ENCODE assay signal across 1 cellular context in genomic region chr5:157464518-157465171, GRCh38.
TF ChIP-seq lines count a peak whose summit lies in the region.

No MANE protein-coding gene starts in this region.

TF ChIP-seq in SK-N-SH, 30 proteins besides CTCF, POLR2A, EP300 and RAD21 (continued from another document):
- TF ChIP-seq, protein P1, sequence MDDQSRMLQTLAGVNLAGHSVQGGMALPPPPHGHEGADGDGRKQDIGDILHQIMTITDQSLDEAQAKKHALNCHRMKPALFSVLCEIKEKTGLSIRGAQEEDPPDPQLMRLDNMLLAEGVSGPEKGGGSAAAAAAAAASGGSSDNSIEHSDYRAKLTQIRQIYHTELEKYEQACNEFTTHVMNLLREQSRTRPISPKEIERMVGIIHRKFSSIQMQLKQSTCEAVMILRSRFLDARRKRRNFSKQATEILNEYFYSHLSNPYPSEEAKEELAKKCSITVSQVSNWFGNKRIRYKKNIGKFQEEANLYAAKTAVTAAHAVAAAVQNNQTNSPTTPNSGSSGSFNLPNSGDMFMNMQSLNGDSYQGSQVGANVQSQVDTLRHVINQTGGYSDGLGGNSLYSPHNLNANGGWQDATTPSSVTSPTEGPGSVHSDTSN (IDR thresholded peaks at IDR 0.05), result peak; percentile 45
- TF ChIP-seq SMC3 (IDR thresholded peaks at IDR 0.05; ENCODE audit: low read depth, low read length) (no peak), SIN3A (IDR thresholded peaks at IDR 0.05; ENCODE audit: borderline replicate concordance, low read depth, low read length) (no peak), RFX5 (IDR thresholded peaks at IDR 0.05; ENCODE audit: low read length) (no peak), TAF1 (IDR thresholded peaks at IDR 0.05; ENCODE audit: borderline replicate concordance, low read depth, low read length) (no peak), TCF12 (IDR thresholded peaks at IDR 0.05) (peak; percentile 59), RXRA (IDR thresholded peaks at IDR 0.05; ENCODE audit: borderline replicate concordance, low read depth) (no peak), MEF2A (IDR thresholded peaks at IDR 0.05; ENCODE audit: borderline replicate concordance, low read depth) (no peak), FOXM1 (IDR thresholded peaks at IDR 0.05; ENCODE audit: low read depth) (no peak), JUND (IDR thresholded peaks at IDR 0.05) (peak; percentile 90), FOXJ3 (CRISPR knock-in tag; IDR thresholded peaks at IDR 0.05) (no peak), REST (IDR thresholded peaks at IDR 0.05; ENCODE audit: low read depth, low read length) (no peak), NFIC (IDR thresholded peaks at IDR 0.05; ENCODE audit: borderline replicate concordance) (no peak; the same call in 1 of the 2 replicates)
- TF ChIP-seq, protein P2, sequence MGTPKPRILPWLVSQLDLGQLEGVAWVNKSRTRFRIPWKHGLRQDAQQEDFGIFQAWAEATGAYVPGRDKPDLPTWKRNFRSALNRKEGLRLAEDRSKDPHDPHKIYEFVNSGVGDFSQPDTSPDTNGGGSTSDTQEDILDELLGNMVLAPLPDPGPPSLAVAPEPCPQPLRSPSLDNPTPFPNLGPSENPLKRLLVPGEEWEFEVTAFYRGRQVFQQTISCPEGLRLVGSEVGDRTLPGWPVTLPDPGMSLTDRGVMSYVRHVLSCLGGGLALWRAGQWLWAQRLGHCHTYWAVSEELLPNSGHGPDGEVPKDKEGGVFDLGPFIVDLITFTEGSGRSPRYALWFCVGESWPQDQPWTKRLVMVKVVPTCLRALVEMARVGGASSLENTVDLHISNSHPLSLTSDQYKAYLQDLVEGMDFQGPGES (IDR thresholded peaks at IDR 0.05; ENCODE audit: low read depth, low read length), result no peak
- TF ChIP-seq, protein P3, sequence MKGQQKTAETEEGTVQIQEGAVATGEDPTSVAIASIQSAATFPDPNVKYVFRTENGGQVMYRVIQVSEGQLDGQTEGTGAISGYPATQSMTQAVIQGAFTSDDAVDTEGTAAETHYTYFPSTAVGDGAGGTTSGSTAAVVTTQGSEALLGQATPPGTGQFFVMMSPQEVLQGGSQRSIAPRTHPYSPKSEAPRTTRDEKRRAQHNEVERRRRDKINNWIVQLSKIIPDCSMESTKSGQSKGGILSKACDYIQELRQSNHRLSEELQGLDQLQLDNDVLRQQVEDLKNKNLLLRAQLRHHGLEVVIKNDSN (IDR thresholded peaks at IDR 0.05; ENCODE audit: borderline replicate concordance, low read depth), result no peak
- TF ChIP-seq, protein P4, sequence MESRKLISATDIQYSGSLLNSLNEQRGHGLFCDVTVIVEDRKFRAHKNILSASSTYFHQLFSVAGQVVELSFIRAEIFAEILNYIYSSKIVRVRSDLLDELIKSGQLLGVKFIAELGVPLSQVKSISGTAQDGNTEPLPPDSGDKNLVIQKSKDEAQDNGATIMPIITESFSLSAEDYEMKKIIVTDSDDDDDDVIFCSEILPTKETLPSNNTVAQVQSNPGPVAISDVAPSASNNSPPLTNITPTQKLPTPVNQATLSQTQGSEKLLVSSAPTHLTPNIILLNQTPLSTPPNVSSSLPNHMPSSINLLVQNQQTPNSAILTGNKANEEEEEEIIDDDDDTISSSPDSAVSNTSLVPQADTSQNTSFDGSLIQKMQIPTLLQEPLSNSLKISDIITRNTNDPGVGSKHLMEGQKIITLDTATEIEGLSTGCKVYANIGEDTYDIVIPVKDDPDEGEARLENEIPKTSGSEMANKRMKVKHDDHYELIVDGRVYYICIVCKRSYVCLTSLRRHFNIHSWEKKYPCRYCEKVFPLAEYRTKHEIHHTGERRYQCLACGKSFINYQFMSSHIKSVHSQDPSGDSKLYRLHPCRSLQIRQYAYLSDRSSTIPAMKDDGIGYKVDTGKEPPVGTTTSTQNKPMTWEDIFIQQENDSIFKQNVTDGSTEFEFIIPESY (IDR thresholded peaks at IDR 0.05; ENCODE audit: borderline replicate concordance, low read depth), result no peak
TF ChIP-seq in SK-N-SH: peak in this region for 6.
